ENCODE assay signal across 8 cellular contexts in genomic region chr12:11998268-11998943, GRCh38.
DNase-seq lines count a peak whose midpoint lies in the region; ATAC-seq, FAIRE-seq and TF ChIP-seq lines count a peak whose summit lies in the region.
"Not testable (repeated sequence)": the region's sequence is repeated elsewhere in the genome, so short reads cannot be mapped to it uniquely, and the experiment has no call there.

No MANE protein-coding gene starts in this region.

- H3K9me3 Mint-ChIP-seq in activated CD4-positive, alpha-beta T cell treated with anti-CD3 and anti-CD28 coated beads for 36 hours (ENCODE audit: low read depth), result peaks cover 14% of the 10 kb centered on the region
- not testable (repeated sequence) for H3K9me3 Mint-ChIP-seq in activated T-cell treated with anti-CD3 and anti-CD28 coated beads, Interleukin-2, amount 50 U/mL, for 4 hours
- H3K9me3 Mint-ChIP-seq in stimulated activated naive CD8-positive, alpha-beta T cell treated with anti-CD3 and anti-CD28 coated beads, Interleukin-15, amount 100 ng/mL, for 72 hours, result peaks cover 10 to 12% of the 10 kb centered on the region in 2 donors

- TF ChIP-seq POLR2A in lower leg skin (IDR thresholded peaks at IDR 0.05), result not testable (repeated sequence)

- not testable (repeated sequence) for H3K27me3 ChIP-seq in bronchial epithelial cell (ENCODE audit: control insufficient read depth, insufficient read depth, low read length)

- not testable (repeated sequence) for TF ChIP-seq CTCF in bronchial epithelial cell (IDR thresholded peaks at IDR 0.05; ENCODE audit: insufficient read depth, low read length, severe bottlenecking); lower leg skin (IDR thresholded peaks at IDR 0.05)

- H3K36me3 Mint-ChIP-seq in activated CD4-positive, alpha-beta T cell treated with anti-CD3 and anti-CD28 coated beads for 36 hours (ENCODE audit: low read depth), result peaks cover 21% of the 10 kb centered on the region
- H3K36me3 Mint-ChIP-seq in activated T-cell treated with anti-CD3 and anti-CD28 coated beads, Interleukin-2, amount 50 U/mL, for 4 hours (ENCODE audit: insufficient read depth), result not testable (repeated sequence)

- H3K27me3 Mint-ChIP-seq in activated CD4-positive, alpha-beta T cell treated with anti-CD3 and anti-CD28 coated beads for 36 hours; activated T-cell treated with anti-CD3 and anti-CD28 coated beads, Interleukin-2, amount 50 U/mL, for 4 hours (ENCODE audit: low read depth); stimulated activated naive CD8-positive, alpha-beta T cell treated with anti-CD3 and anti-CD28 coated beads, Interleukin-15, amount 100 ng/mL, for 72 hours: not testable (repeated sequence)

- CTCF ChIA-PET in activated CD4-positive, alpha-beta T cell treated with anti-CD3 and anti-CD28 coated beads for 36 hours (lab: Charles Lee), result not testable (repeated sequence)

- peak; percentile 76 for FAIRE-seq in bronchial epithelial cell (lab: Jason Lieb, UNC)

- intact Hi-C loops in activated CD4-positive, alpha-beta T cell treated with anti-CD3 and anti-CD28 coated beads for 36 hours (cut with DNase I, micrococcal nuclease), result loop anchor here (1.0 to 2.0 kb wide), 2 partner anchors 17 to 18 kb away; no protein-coding TSS in a partner anchor
- intact Hi-C loops in lower leg skin (cut with DNase I; ENCODE audit: low total_unique reads), result not testable (repeated sequence)

- not testable (repeated sequence) for H3K4me3 ChIP-seq in bronchial epithelial cell (ENCODE audit: low read depth, low read length); lower leg skin (ENCODE audit: low read depth, poor library complexity, severe bottlenecking)

- peak overlapping the region; percentile 84 for H3K27ac Mint-ChIP-seq in activated CD4-positive, alpha-beta T cell treated with anti-CD3 and anti-CD28 coated beads for 36 hours
- H3K27ac Mint-ChIP-seq in stimulated activated naive CD8-positive, alpha-beta T cell treated with anti-CD3 and anti-CD28 coated beads, Interleukin-15, amount 100 ng/mL, for 72 hours, result peak overlapping the region; percentile 74 to 76

- H3K4me1 Mint-ChIP-seq in activated CD4-positive, alpha-beta T cell treated with anti-CD3 and anti-CD28 coated beads for 36 hours, result peaks cover 31% of the 10 kb centered on the region
- peaks cover 37% of the 10 kb centered on the region for H3K4me1 Mint-ChIP-seq in activated T-cell treated with anti-CD3 and anti-CD28 coated beads, Interleukin-2, amount 50 U/mL, for 4 hours (ENCODE audit: low read depth)
- peaks cover 36% of the 10 kb centered on the region for H3K4me1 Mint-ChIP-seq in stimulated activated naive CD8-positive, alpha-beta T cell treated with anti-CD3 and anti-CD28 coated beads, Interleukin-15, amount 100 ng/mL, for 72 hours

- H3K4me3 Mint-ChIP-seq in activated CD4-positive, alpha-beta T cell treated with anti-CD3 and anti-CD28 coated beads for 36 hours; activated T-cell treated with anti-CD3 and anti-CD28 coated beads, Interleukin-2, amount 50 U/mL, for 4 hours: not testable (repeated sequence)
- peak overlapping the region in 1 of 2 donors; percentile 19 for H3K4me3 Mint-ChIP-seq in stimulated activated naive CD8-positive, alpha-beta T cell treated with anti-CD3 and anti-CD28 coated beads, Interleukin-15, amount 100 ng/mL, for 72 hours

- peak; percentile 75 for ATAC-seq in activated CD4-positive, alpha-beta T cell treated with anti-CD3 and anti-CD28 coated beads for 36 hours
- peak; percentile 84 to 87 for ATAC-seq in activated T-cell treated with anti-CD3 and anti-CD28 coated beads, Interleukin-2, amount 50 U/mL, for 4 hours
- ATAC-seq in stimulated activated naive CD8-positive, alpha-beta T cell treated with anti-CD3 and anti-CD28 coated beads, Interleukin-15, amount 100 ng/mL, for 72 hours, result peak; percentile 91

- DNase-seq in HT1080 (ENCODE audit: low read depth) (peak; percentile 79), T follicular helper cell (ENCODE audit: low read depth) (peak; percentile 50), bronchial epithelial cell (ENCODE audit: low read depth) (peak; percentile 88), lower leg skin (ENCODE audit: low spot score in 2 of 2) (peak; percentile 29 to 56)
- peak; percentile 66 for DNase-seq in activated CD4-positive, alpha-beta T cell treated with anti-CD3 and anti-CD28 coated beads for 36 hours
- not testable (repeated sequence) for DNase-seq in activated T-cell treated with anti-CD3 and anti-CD28 coated beads, Interleukin-2, amount 50 U/mL, for 4 hours
- DNase-seq in activated naive CD4-positive, alpha-beta T cell treated with anti-CD3 and anti-CD28 coated beads, Interleukin-2, amount 50 U/mL, for 16 hours, result peak; percentile 29
- DNase-seq in stimulated activated naive CD8-positive, alpha-beta T cell treated with anti-CD3 and anti-CD28 coated beads, Interleukin-15, amount 100 ng/mL, for 72 hours, result peak; percentile 37 to 72

- WGBS in lower leg skin, 2 donors, result 61 to 63% methylated on average over 7 of the region's 7 CpGs

- not testable (repeated sequence) for H3K36me3 ChIP-seq in bronchial epithelial cell (ENCODE audit: control insufficient read depth, insufficient read depth, low read length)

- POLR2A ChIA-PET in activated CD4-positive, alpha-beta T cell treated with anti-CD3 and anti-CD28 coated beads for 36 hours (lab: Charles Lee), result interaction anchor here (0.6 to 1.2 kb wide), 3 partner anchors 9 to 17 kb away, joined by 3 to 4 read pairs (median 4); no protein-coding TSS in a partner anchor
